In genomic region chr4:113572620-113573019, GRCh38 we compare ENCODE assay signal across 24 cellular contexts.
"Had no signal": no experiment of that assay in that cellular context is flagged by ENCODE, and none has a peak within 500 bp of the region (broad histone marks: within the 10 kb centered on the region; RNA-seq: fewer than 3 reads in every experiment).

No MANE protein-coding gene starts in this region.

- H3K9ac ChIP-seq: neural progenitor cell had no signal

- H3K9me3 Mint-ChIP-seq: neural progenitor cell had no signal

- H3K4me2 ChIP-seq: neural progenitor cell, smooth muscle cell had no signal

- H3K27ac ChIP-seq: epithelial cell of prostate, gastroesophageal sphincter, neural progenitor cell, transverse colon, uterus, VCaP had no signal

- H3K36me3 Mint-ChIP-seq: neural progenitor cell had no signal

- H3K4me1 ChIP-seq: neural progenitor cell had no signal

- H3K27me3 ChIP-seq: gastroesophageal sphincter, heart left ventricle, neural progenitor cell, sigmoid colon, transverse colon, uterus had no signal

- H2AFZ ChIP-seq: neural progenitor cell had no signal

- H3K27ac Mint-ChIP-seq: activated CD8-positive, alpha-beta T cell treated with anti-CD3 and anti-CD28 coated beads, Interleukin-2, amount 10 ng/mL, durations not matched to agents 7 days and 5 days; activated naive CD8-positive, alpha-beta T cell treated with anti-CD3 and anti-CD28 coated beads for 36 hours; neural progenitor cell; progenitor cell of endocrine pancreas; stimulated activated memory B cell treated with anti-CD40 and anti-IgM and Interleukin-4, amounts not matched to agents 10 μg/mL and 1 μg/mL and 100 μg/mL, for 72 hours had no signal

- FAIRE-seq: bronchial epithelial cell, islet of Langerhans had no signal

- H3K4me3 ChIP-seq: gastroesophageal sphincter, heart left ventricle, lower lobe of right lung, neural progenitor cell, sigmoid colon, smooth muscle cell, transverse colon, uterus had no signal

- ATAC-seq: activated CD8-positive, alpha-beta T cell treated with anti-CD3 and anti-CD28 coated beads, Interleukin-2, amount 10 ng/mL, durations not matched to agents 7 days and 5 days; gastroesophageal sphincter; heart left ventricle; lower lobe of right lung; naive thymus-derived CD4-positive, alpha-beta T cell; stimulated activated memory B cell treated with anti-CD40 and anti-IgM and Interleukin-4, amounts not matched to agents 10 μg/mL and 1 μg/mL and 100 μg/mL, for 72 hours had no signal

- H3K36me3 ChIP-seq: gastroesophageal sphincter, heart left ventricle, lower lobe of right lung, neural progenitor cell, sigmoid colon, uterus had no signal

- H3K4me3 Mint-ChIP-seq: activated CD8-positive, alpha-beta T cell treated with anti-CD3 and anti-CD28 coated beads, Interleukin-2, amount 10 ng/mL, durations not matched to agents 7 days and 5 days; activated naive CD8-positive, alpha-beta T cell treated with anti-CD3 and anti-CD28 coated beads for 36 hours; naive thymus-derived CD4-positive, alpha-beta T cell; neural progenitor cell; stimulated activated memory B cell treated with anti-CD40 and anti-IgM and Interleukin-4, amounts not matched to agents 10 μg/mL and 1 μg/mL and 100 μg/mL, for 72 hours had no signal

- H3K27me3 Mint-ChIP-seq: activated naive CD8-positive, alpha-beta T cell treated with anti-CD3 and anti-CD28 coated beads for 36 hours; naive thymus-derived CD4-positive, alpha-beta T cell; progenitor cell of endocrine pancreas; stimulated activated memory B cell treated with anti-CD40 and anti-IgM and Interleukin-4, amounts not matched to agents 10 μg/mL and 1 μg/mL and 100 μg/mL, for 72 hours had no signal

- DNase-seq: activated CD4-positive, alpha-beta T cell treated with anti-CD3 and anti-CD28 coated beads, Interleukin-2, amount 50 U/mL, for 1 hour; activated CD4-positive, CD25-positive, alpha-beta regulatory T cell treated with anti-CD3 and anti-CD28 coated beads, Interleukin-2, amount 50 U/mL, for 72 hours; activated CD8-positive, alpha-beta T cell treated with anti-CD3 and anti-CD28 coated beads, Interleukin-2, amount 10 ng/mL, durations not matched to agents 7 days and 5 days; activated naive CD8-positive, alpha-beta T cell treated with anti-CD3 and anti-CD28 coated beads for 36 hours; activated T-cell treated with anti-CD3 and anti-CD28 coated beads, Interleukin-2, amount 50 U/mL, for 1 hour; amniotic stem cell; heart left ventricle; lower lobe of right lung; mesendoderm; naive thymus-derived CD4-positive, alpha-beta T cell; retina; sigmoid colon; stimulated activated CD4-positive, alpha-beta T cell treated with anti-CD3 and anti-CD28 coated beads, Interleukin-15, amount 100 ng/mL, for 24 hours; transverse colon; uterus had no signal

- H3K9me3 ChIP-seq: gastroesophageal sphincter, lower lobe of right lung, sigmoid colon, transverse colon, uterus had no signal
